ENCODE assay signal across 8 cellular contexts in the genomic region with DNA sequence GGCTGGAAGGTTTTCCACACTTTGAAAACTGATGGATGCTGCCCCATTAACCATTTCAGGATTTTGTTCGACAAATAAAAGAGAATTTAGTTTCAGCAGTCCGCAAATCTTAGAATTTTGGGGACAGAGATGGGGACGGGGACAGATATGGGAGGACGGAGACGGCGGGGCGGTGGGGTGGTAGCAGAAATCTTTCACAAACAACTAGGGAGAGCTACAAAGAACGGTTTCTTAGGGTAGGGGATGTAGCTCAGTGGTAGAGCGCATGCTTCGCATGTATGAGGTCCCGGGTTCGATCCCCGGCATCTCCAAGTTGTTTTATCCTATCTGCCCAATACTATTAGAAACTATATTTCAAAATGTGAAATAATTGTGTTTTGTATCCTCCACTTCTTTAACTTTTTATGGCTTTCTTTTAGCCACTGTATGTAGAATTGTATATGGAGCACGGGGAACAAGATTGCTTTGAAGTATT. TPM values are rescaled to one million over a fixed set of nuclear protein-coding genes. Genes with fewer than 3 reads are reported as not detected.
A peak's percentile ranks its signal among the peaks of the same experiment; 100 is the strongest.
DNase-seq lines count a peak whose midpoint lies in the region; ATAC-seq and TF ChIP-seq lines count a peak whose summit lies in the region.

No MANE protein-coding gene starts in this region.

- H3K36me3 ChIP-seq in duodenal mucosa (ENCODE audit: control insufficient read depth in 1 of 2, insufficient read depth in 2 of 2, low read length in 2 of 2) (no peaks in the 10 kb centered on the region), lower lobe of right lung (no peaks in the 10 kb centered on the region)

- H3K9me3 ChIP-seq in duodenal mucosa (ENCODE audit: control insufficient read depth in 1 of 2, low read length in 2 of 2), result no peaks in the 10 kb centered on the region
- H3K9me3 ChIP-seq in lower lobe of right lung, result no peaks in the 10 kb centered on the region

- ATAC-seq in GM18511 (IDR thresholded peaks at IDR 0.05; ENCODE audit: unreplicated experiment) (peak; percentile 46), HG03175 (IDR thresholded peaks at IDR 0.05; ENCODE audit: unreplicated experiment) (peak; percentile 41), lower lobe of right lung (peak; percentile 88 to 89), HG02884 (IDR thresholded peaks at IDR 0.05; ENCODE audit: unreplicated experiment) (no peak)

- intact Hi-C loops in lower lobe of right lung (cut with DNase I), result no loop called here

- H3K27ac ChIP-seq in duodenal mucosa (ENCODE audit: low read depth, low read length) (peak overlapping the region; percentile 36), lower lobe of right lung (peak overlapping the region; percentile 51)

- H3K4me1 ChIP-seq in duodenal mucosa (ENCODE audit: control insufficient read depth in 1 of 2, insufficient read depth in 2 of 2, low read length in 2 of 2) (peaks cover 7 to 11% of the 10 kb centered on the region in 2 donors), lower lobe of right lung (peaks cover 17% of the 10 kb centered on the region)

- no peak for TF ChIP-seq CTCF in lower lobe of right lung (IDR thresholded peaks at IDR 0.05)

- peak overlapping the region; percentile 70 to 89 for H3K4me3 ChIP-seq in duodenal mucosa (ENCODE audit: low read depth in 1 of 2, low read length in 2 of 2)
- H3K4me3 ChIP-seq in lower lobe of right lung, result peak overlapping the region; percentile 55

- peak overlapping the region; percentile 50 to 76 for H3K9ac ChIP-seq in duodenal mucosa (ENCODE audit: low read depth in 1 of 2, low read length in 2 of 2)

- H3K27me3 ChIP-seq in duodenal mucosa (ENCODE audit: control insufficient read depth in 1 of 2, insufficient read depth in 2 of 2, low read length in 2 of 2), result no peaks in the 10 kb centered on the region
- no peaks in the 10 kb centered on the region for H3K27me3 ChIP-seq in lower lobe of right lung (ENCODE audit: low read depth)

- peak; percentile 63 for DNase-seq in NCI-H510A treated with DMSO at 0.1 percent for 48 hours (lab: John Stamatoyannopoulos, UW)
- DNase-seq in activated CD4-positive, alpha-beta T cell treated with anti-CD3 and anti-CD28 coated beads for 48 hours, result peak; percentile 88
- peak; percentile 64 for DNase-seq in lower lobe of right lung
- peak; percentile 71 to 73 (median 71) for DNase-seq in stimulated activated CD4-positive, alpha-beta T cell treated with anti-CD3 and anti-CD28 coated beads, TNF-alpha, amount 100 ng/mL, for 24 hours (ENCODE audit: low read depth in 3 of 3)

RNA-seq across cellular contexts. Expression of gene HMGN4, which starts 15.1 kb away (rescaled TPM):
- 42.9 TPM for total RNA-seq in lower lobe of right lung

RNA-seq across cellular contexts. Expression of gene ABT1, which starts 43.5 kb away (rescaled TPM):
- 13.5 TPM for total RNA-seq in lower lobe of right lung

RNA-seq across cellular contexts. Expression of gene BTN1A1, which starts 53.2 kb away (rescaled TPM):
- total RNA-seq in lower lobe of right lung, result not detected
